ENCODE assay signal across 17 cellular contexts in the genomic region with DNA sequence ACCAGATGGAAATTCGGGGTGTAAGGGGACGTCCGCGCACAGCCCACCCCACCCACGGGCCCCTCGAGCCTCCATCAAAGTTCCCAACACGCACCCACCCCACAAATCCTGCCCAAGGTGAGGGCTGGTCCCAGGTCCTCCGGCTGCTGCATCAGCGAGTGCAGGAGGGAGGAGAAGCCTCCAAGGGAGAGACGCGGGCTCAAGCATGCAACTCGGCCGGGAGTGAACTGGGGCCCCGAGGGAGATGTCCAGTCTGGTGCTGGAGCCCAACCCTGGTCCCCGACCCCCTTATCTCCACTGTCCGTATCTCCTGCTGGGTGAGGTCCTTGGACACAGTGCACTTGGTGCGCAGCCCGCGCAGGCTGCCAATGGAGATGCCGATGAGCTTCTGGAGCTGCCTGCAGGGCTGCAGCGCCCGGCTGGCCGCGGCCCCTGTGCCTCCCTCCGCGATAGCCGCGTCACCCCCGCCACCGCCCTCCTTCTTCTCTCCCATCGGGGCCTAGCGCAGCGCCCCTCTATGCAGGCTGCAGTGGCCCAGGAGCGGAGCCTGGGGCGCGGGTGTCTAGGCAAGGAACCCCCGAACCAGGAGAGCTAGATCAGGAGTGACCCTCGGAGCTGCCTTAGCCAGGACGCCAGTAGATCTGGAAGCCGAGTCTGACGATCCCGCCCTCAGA.
DNase-seq lines count a peak whose midpoint lies in the region; ATAC-seq and TF ChIP-seq lines count a peak whose summit lies in the region.
"Had no signal": no experiment of that assay in that cellular context is flagged by ENCODE, and none has a peak within 500 bp of the region (broad histone marks: within the 10 kb centered on the region; RNA-seq: fewer than 3 reads in every experiment).

No MANE protein-coding gene starts in this region.

- intact Hi-C loops in heart left ventricle (cut with DNase I), result no loop called here
- intact Hi-C loops in sciatic nerve (cut with DNase I), result no loop called here
- intact Hi-C loops in activated T-helper 2 cell treated with anti-CD3 and anti-CD28 coated beads, Interferon-gamma antibody, Interleukin-2, Interleukin-4, amounts not matched to agents 10 μg/mL and 5 μg/mL and 100 μg/mL, durations not matched to agents 14 hours and 24 hours and 36 hours (cut with micrococcal nuclease), result no loop called here
- intact Hi-C loops in esophagus squamous epithelium (cut with DNase I), result no loop called here

- TF ChIP-seq CTCF in BE2C (IDR thresholded peaks at IDR 0.05; ENCODE audit: low read depth, low read length), result no peak
- TF ChIP-seq CTCF in GM13977 (IDR thresholded peaks at IDR 0.05; ENCODE audit: extremely low read depth, insufficient read depth, missing control alignments), result no peak
- no peak for TF ChIP-seq CTCF in heart left ventricle (IDR thresholded peaks at IDR 0.05)
- TF ChIP-seq CTCF in esophagus squamous epithelium (IDR thresholded peaks at IDR 0.05), result no peak
- TF ChIP-seq CTCF in brain microvascular endothelial cell (IDR thresholded peaks at IDR 0.05; ENCODE audit: low read depth, low read length, missing control alignments), result no peak

- no peaks in the 10 kb centered on the region for H3K4me1 Mint-ChIP-seq in activated T-helper 2 cell treated with anti-CD3 and anti-CD28 coated beads, Interferon-gamma antibody, Interleukin-2, Interleukin-4, amounts not matched to agents 10 μg/mL and 5 μg/mL and 100 μg/mL, durations not matched to agents 14 hours and 24 hours and 36 hours (ENCODE audit: low read depth)

- peaks cover 40% of the 10 kb centered on the region for H3K9me3 Mint-ChIP-seq in activated T-helper 2 cell treated with anti-CD3 and anti-CD28 coated beads, Interferon-gamma antibody, Interleukin-2, Interleukin-4, amounts not matched to agents 10 μg/mL and 5 μg/mL and 100 μg/mL, durations not matched to agents 14 hours and 24 hours and 36 hours

- no peak overlapping the region for H3K4me3 ChIP-seq in BE2C (ENCODE audit: low read depth, low read length)
- no peak overlapping the region for H3K4me3 ChIP-seq in heart left ventricle
- H3K4me3 ChIP-seq in esophagus squamous epithelium, result no peak overlapping the region
- no peak overlapping the region for H3K4me3 ChIP-seq in brain microvascular endothelial cell (ENCODE audit: low read depth, low read length)
- H3K4me3 ChIP-seq: lung, SK-N-MC had no signal

- H3K27me3 ChIP-seq in BE2C, result no peaks in the 10 kb centered on the region
- H3K27me3 ChIP-seq in heart left ventricle, result peaks cover 0 to 31% (median 0%) of the 10 kb centered on the region in 9 donors
- peaks cover 0 to 9% (median 0%) of the 10 kb centered on the region in 4 donors for H3K27me3 ChIP-seq in esophagus squamous epithelium
- H3K27me3 ChIP-seq in brain microvascular endothelial cell (replicated peaks), result no peaks in the 10 kb centered on the region

- no peak overlapping the region for H3K27ac Mint-ChIP-seq in activated T-helper 2 cell treated with anti-CD3 and anti-CD28 coated beads, Interferon-gamma antibody, Interleukin-2, Interleukin-4, amounts not matched to agents 10 μg/mL and 5 μg/mL and 100 μg/mL, durations not matched to agents 14 hours and 24 hours and 36 hours
- H3K27ac Mint-ChIP-seq: effector memory CD8-positive, alpha-beta T cell; stimulated activated naive CD8-positive, alpha-beta T cell treated with anti-CD3 and anti-CD28 coated beads, Interleukin-15, Interleukin-2, amounts not matched to agents 100 ng/mL and 50 ng/mL, for 24 hours had no signal

- H3K4me1 ChIP-seq in BE2C, result no peaks in the 10 kb centered on the region
- H3K4me1 ChIP-seq in heart left ventricle, result no peaks in the 10 kb centered on the region
- no peaks in the 10 kb centered on the region for H3K4me1 ChIP-seq in esophagus squamous epithelium

- no peaks in the 10 kb centered on the region for H3K27me3 Mint-ChIP-seq in activated T-helper 2 cell treated with anti-CD3 and anti-CD28 coated beads, Interferon-gamma antibody, Interleukin-2, Interleukin-4, amounts not matched to agents 10 μg/mL and 5 μg/mL and 100 μg/mL, durations not matched to agents 14 hours and 24 hours and 36 hours (ENCODE audit: low read depth)

- no peak overlapping the region for H3K27ac ChIP-seq in heart left ventricle
- no peak overlapping the region for H3K27ac ChIP-seq in esophagus squamous epithelium
- H3K27ac ChIP-seq in brain microvascular endothelial cell, result no peak overlapping the region
- H3K27ac ChIP-seq: SK-N-MC had no signal

- H3K36me3 ChIP-seq in BE2C, result no peaks in the 10 kb centered on the region
- H3K36me3 ChIP-seq in heart left ventricle, result no peaks in the 10 kb centered on the region
- no peaks in the 10 kb centered on the region for H3K36me3 ChIP-seq in esophagus squamous epithelium
- H3K36me3 ChIP-seq in brain microvascular endothelial cell (replicated peaks), result no peaks in the 10 kb centered on the region

- peaks cover 5% of the 10 kb centered on the region for H3K36me3 Mint-ChIP-seq in activated T-helper 2 cell treated with anti-CD3 and anti-CD28 coated beads, Interferon-gamma antibody, Interleukin-2, Interleukin-4, amounts not matched to agents 10 μg/mL and 5 μg/mL and 100 μg/mL, durations not matched to agents 14 hours and 24 hours and 36 hours (ENCODE audit: low read depth)

- DNase-seq in BE2C (peak; percentile 14), GM13977 (ENCODE audit: low spot score) (peak; percentile 5), heart left ventricle (peak in 3 of 5 donors; percentile 26 to 55 (median 33)), sciatic nerve (ENCODE audit: low spot score) (peak; percentile 60), SKM-1 (lab: John Stamatoyannopoulos, UW; ENCODE audit: unreplicated experiment) (no peak), esophagus squamous epithelium (lab: John Stamatoyannopoulos, UW) (no peak), brain microvascular endothelial cell (no peak)
- no peak for DNase-seq in activated T-helper 2 cell treated with anti-CD3 and anti-CD28 coated beads, Interferon-gamma antibody, Interleukin-2, Interleukin-4, amounts not matched to agents 10 μg/mL and 5 μg/mL and 100 μg/mL, durations not matched to agents 14 hours and 24 hours and 36 hours (ENCODE audit: low spot score)
- DNase-seq: activated CD4-positive, alpha-beta T cell treated with anti-CD3 and anti-CD28 coated beads, Interleukin-2, amount 50 U/mL, for 1 hour; activated T-cell treated with anti-CD3 and anti-CD28 coated beads, Interleukin-2, amount 50 U/mL, for 48 hours; AML-193; central memory CD4-positive, alpha-beta T cell; effector memory CD8-positive, alpha-beta T cell; NCI-H187 had no signal

- TF ChIP-seq POLR2A in heart left ventricle (IDR thresholded peaks at IDR 0.05) (no peak), esophagus squamous epithelium (IDR thresholded peaks at IDR 0.05) (no peak)

- ATAC-seq in heart left ventricle, result no peak
- ATAC-seq in sciatic nerve, result no peak
- ATAC-seq: effector memory CD8-positive, alpha-beta T cell had no signal

- no peaks in the 10 kb centered on the region for H3K9me3 ChIP-seq in BE2C
- H3K9me3 ChIP-seq in heart left ventricle, result peaks cover 0 to 18% (median 0%) of the 10 kb centered on the region in 12 donors
- H3K9me3 ChIP-seq in esophagus squamous epithelium, result peaks cover 0 to 26% (median 20%) of the 10 kb centered on the region in 3 donors

- in situ Hi-C loops in GM13977 (cut with MboI; ENCODE audit: low pct_unique_long_range_greater_than_20kb, low sequenced_read_pairs, unreplicated experiment), result no loop called here
- in situ Hi-C loops in brain microvascular endothelial cell (cut with HindIII; ENCODE audit: low pct_ligation_motif_present, low sequenced_read_pairs), result no loop called here

- 58 to 73% (median 65%) methylated on average over 17 to 42 of the region's 42 CpGs for WGBS in heart left ventricle, 4 donors
- WGBS in esophagus squamous epithelium, 2 donors, result 62 to 75% methylated on average over 5 to 13 of the region's 42 CpGs

- no peak overlapping the region for H3K4me3 Mint-ChIP-seq in activated T-helper 2 cell treated with anti-CD3 and anti-CD28 coated beads, Interferon-gamma antibody, Interleukin-2, Interleukin-4, amounts not matched to agents 10 μg/mL and 5 μg/mL and 100 μg/mL, durations not matched to agents 14 hours and 24 hours and 36 hours (ENCODE audit: low read depth)
- H3K4me3 Mint-ChIP-seq: effector memory CD8-positive, alpha-beta T cell; stimulated activated naive CD8-positive, alpha-beta T cell treated with anti-CD3 and anti-CD28 coated beads, Interleukin-15, Interleukin-2, amounts not matched to agents 100 ng/mL and 50 ng/mL, for 24 hours had no signal

Comparison
In these comparisons a context has a peak if more than half of its experiments do, and no peak if none do; other contexts are left out.
1. DNase-seq: peak in BE2C (single experiment), GM13977 (single experiment), heart left ventricle (3 of 5) and sciatic nerve (single experiment); none in SKM-1 (single experiment), activated T-helper 2 cell treated with anti-CD3 and anti-CD28 coated beads, Interferon-gamma antibody, Interleukin-2, Interleukin-4, amounts not matched to agents 10 μg/mL and 5 μg/mL and 100 μg/mL, durations not matched to agents 14 hours and 24 hours and 36 hours (single experiment), esophagus squamous epithelium (single experiment) and brain microvascular endothelial cell (single experiment).